Comparison of ENCODE assay signal across 14 cellular contexts in the genomic region with DNA sequence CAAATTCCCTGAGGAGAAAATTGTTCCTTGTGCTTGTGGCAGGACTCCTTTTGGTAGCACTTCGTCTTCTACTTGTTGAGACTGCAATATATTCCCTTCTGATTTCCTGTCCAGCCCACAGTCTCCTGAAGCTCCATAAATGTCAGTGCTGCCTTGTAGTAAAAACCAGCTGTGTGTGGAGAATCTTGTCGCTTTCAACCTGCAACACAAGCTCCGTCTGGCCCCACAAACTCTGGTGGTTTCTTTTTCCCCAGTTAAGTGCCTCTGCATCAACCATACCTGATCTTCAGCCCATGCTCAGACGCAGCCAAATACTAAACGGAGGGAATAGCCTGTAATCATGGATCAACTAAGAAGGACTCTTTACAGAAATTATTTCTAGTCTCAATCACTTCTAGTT.
DNase-seq lines count a peak whose midpoint lies in the region; ATAC-seq and TF ChIP-seq lines count a peak whose summit lies in the region.
"Had no signal": no experiment of that assay in that cellular context is flagged by ENCODE, and none has a peak within 500 bp of the region (broad histone marks: within the 10 kb centered on the region; RNA-seq: fewer than 3 reads in every experiment).

No MANE protein-coding gene starts in this region.

- H3K18ac ChIP-seq in neuronal stem cell (ENCODE audit: low read length) = no peak overlapping the region

- no peak overlapping the region for H3K23ac ChIP-seq in neuronal stem cell (ENCODE audit: low read depth, low read length, poor library complexity)

- H2AFZ ChIP-seq in neuronal stem cell (ENCODE audit: low read length) = peak overlapping the region; percentile 76

- H4K8ac ChIP-seq in neuronal stem cell (ENCODE audit: low read depth, low read length) = no peak overlapping the region

- intact Hi-C loops in vagina (cut with DNase I) = no loop called here

- H3K4me1 ChIP-seq in neuronal stem cell (ENCODE audit: control insufficient read depth in 2 of 2, insufficient read depth in 1 of 2, low read depth in 1 of 2, low read length in 2 of 2) (no peaks in the 10 kb centered on the region), vagina (no peaks in the 10 kb centered on the region)
- H3K4me1 ChIP-seq: BLaER1 treated with 17β-estradiol and CSF1 and Interleukin-3, amounts not matched to agents 10 nM and 100 nM had no signal

- H2BK12ac ChIP-seq in neuronal stem cell (ENCODE audit: low read length) = no peak overlapping the region

- no CpG with 5 or more reads among the region's 5 CpGs for WGBS in neuronal stem cell (ENCODE audit: extremely low coverage in 2 of 2, insufficient read length in 2 of 2, insufficient replicate concordance in 1 of 2), 2 donors

- H3K36me3 ChIP-seq in SK-N-MC (ENCODE audit: insufficient read depth, low read length) (no peaks in the 10 kb centered on the region), neuronal stem cell (replicated peaks in 1 of 2; ENCODE audit: control insufficient read depth in 2 of 2, insufficient read depth in 2 of 2, low read length in 2 of 2) (no peaks in the 10 kb centered on the region), vagina (no peaks in the 10 kb centered on the region)
- H3K36me3 ChIP-seq: BLaER1 treated with 17β-estradiol and CSF1 and Interleukin-3, amounts not matched to agents 10 nM and 100 nM had no signal

- no peak overlapping the region for H3K4me2 ChIP-seq in neuronal stem cell (ENCODE audit: insufficient read depth, low read length, poor library complexity, severe bottlenecking)
- H3K4me2 ChIP-seq: BLaER1 treated with 17β-estradiol and CSF1 and Interleukin-3, amounts not matched to agents 10 nM and 100 nM had no signal

- H3K27me3 ChIP-seq in neuronal stem cell (ENCODE audit: control insufficient read depth in 3 of 3, insufficient read depth in 3 of 3, low read depth in 1 of 3, low read length in 3 of 3) (no peaks in the 10 kb centered on the region), vagina (no peaks in the 10 kb centered on the region)
- H3K27me3 ChIP-seq: BLaER1 treated with 17β-estradiol and CSF1 and Interleukin-3, amounts not matched to agents 10 nM and 100 nM had no signal

- ATAC-seq in HG03354 (IDR thresholded peaks at IDR 0.05; ENCODE audit: poor library complexity, severe bottlenecking, unreplicated experiment) = no peak
- ATAC-seq in HG03521 (IDR thresholded peaks at IDR 0.05; ENCODE audit: unreplicated experiment) = no peak

- TF ChIP-seq CTCF in fibroblast of villous mesenchyme (IDR thresholded peaks at IDR 0.05; ENCODE audit: insufficient read depth, low read depth, low read length) (no peak), vagina (IDR thresholded peaks at IDR 0.05) (no peak)

- H2AK5ac ChIP-seq in neuronal stem cell (ENCODE audit: low read depth, low read length) = no peak overlapping the region

- H2BK15ac ChIP-seq in neuronal stem cell (ENCODE audit: low read length) = no peak overlapping the region

- H3K14ac ChIP-seq in neuronal stem cell (ENCODE audit: low read length) = no peak overlapping the region

- H3K27ac ChIP-seq in SK-N-MC (peak overlapping the region; percentile 88), neuronal stem cell (replicated peaks; ENCODE audit: low read length) (no peak overlapping the region), vagina (no peak overlapping the region)
- H3K27ac ChIP-seq: BLaER1 treated with 17β-estradiol and CSF1 and Interleukin-3, amounts not matched to agents 10 nM and 100 nM had no signal

- H4K91ac ChIP-seq in neuronal stem cell (ENCODE audit: low read depth, low read length, poor library complexity) = no peak overlapping the region

- no peak overlapping the region for H2BK120ac ChIP-seq in neuronal stem cell (ENCODE audit: low read depth, low read length)

- no peak overlapping the region for H3K4ac ChIP-seq in neuronal stem cell (ENCODE audit: low read length)

- peak overlapping the region; percentile 71 for H3K9ac ChIP-seq in SK-N-MC (ENCODE audit: insufficient read length)
- H3K9ac ChIP-seq in neuronal stem cell (ENCODE audit: low read depth, low read length, poor library complexity) = no peak overlapping the region
- H3K9ac ChIP-seq: BLaER1 treated with 17β-estradiol and CSF1 and Interleukin-3, amounts not matched to agents 10 nM and 100 nM had no signal

- H3K9me3 ChIP-seq in SK-N-MC (ENCODE audit: low read depth, low read length) = peaks cover 3% of the 10 kb centered on the region; the same call in 1 of the 2 replicates
- no peaks in the 10 kb centered on the region for H3K9me3 ChIP-seq in neuronal stem cell (replicated peaks in 1 of 2; ENCODE audit: control insufficient read depth in 2 of 2, insufficient read depth in 1 of 2, low read depth in 1 of 2, low read length in 2 of 2)
- H3K9me3 ChIP-seq in vagina = no peaks in the 10 kb centered on the region

- H3K79me1 ChIP-seq in neuronal stem cell (ENCODE audit: low read depth, low read length) = no peaks in the 10 kb centered on the region

- no peak overlapping the region for H2BK5ac ChIP-seq in neuronal stem cell (ENCODE audit: low read length)

- DNase-seq in LHCN-M2 (ENCODE audit: low read depth) (peak; percentile 18), SK-N-MC (ENCODE audit: low read depth, low spot score) (peak; percentile 69), fibroblast of villous mesenchyme (ENCODE audit: low read depth) (peak; percentile 11), neuronal stem cell (ENCODE audit: low spot score) (no peak), vagina (ENCODE audit: extremely low spot score in 2 of 2) (no peak), Ammon's horn (ENCODE audit: low spot score) (no peak)
- DNase-seq: DMS 273 treated with DMSO at 0.1 percent for 48 hours; Kasumi-1; NCI-H2227 treated with DMSO at 0.1 percent for 48 hours; NCI-H526 treated with DMSO at 0.1 percent for 48 hours; NK-92 treated with Interleukin-12 subunit alpha and Interleukin-12 subunit beta, amount 100 ng/mL, for 24 hours had no signal

- H3K4me3 ChIP-seq in SK-N-MC = peak overlapping the region; percentile 81
- H3K4me3 ChIP-seq in fibroblast of villous mesenchyme (ENCODE audit: low read depth, low read length) = no peak overlapping the region
- no peak overlapping the region for H3K4me3 ChIP-seq in neuronal stem cell (ENCODE audit: low read length in 2 of 2)
- no peak overlapping the region for H3K4me3 ChIP-seq in vagina
- H3K4me3 ChIP-seq: BLaER1 treated with 17β-estradiol and CSF1 and Interleukin-3, amounts not matched to agents 10 nM and 100 nM had no signal

- TF ChIP-seq POLR2A in vagina (IDR thresholded peaks at IDR 0.05) = no peak

Comparison
In these comparisons a context has a peak if more than half of its experiments do, and no peak if none do; other contexts are left out.
1. DNase-seq: peak in LHCN-M2 (single experiment), SK-N-MC (single experiment) and fibroblast of villous mesenchyme (single experiment); none in neuronal stem cell (single experiment), vagina (0 of 2) and Ammon's horn (single experiment).